Comparison of ENCODE assay signal across 19 cellular contexts in genomic region chr14:20487402-20487742, GRCh38. TPM values are rescaled to one million over a fixed set of nuclear protein-coding genes. Genes with fewer than 3 reads are reported as not detected.
DNase-seq lines count a peak whose midpoint lies in the region; ATAC-seq and TF ChIP-seq lines count a peak whose summit lies in the region.
"Had no signal": no experiment of that assay in that cellular context is flagged by ENCODE, and none has a peak within 500 bp of the region (broad histone marks: within the 10 kb centered on the region; RNA-seq: fewer than 3 reads in every experiment).

No MANE protein-coding gene starts in this region.

- H3K27me3 Mint-ChIP-seq in activated naive CD8-positive, alpha-beta T cell treated with anti-CD3 and anti-CD28 coated beads, Interleukin-2, amount 10 ng/mL, durations not matched to agents 7 days and 5 days = no peaks in the 10 kb centered on the region
- H3K27me3 Mint-ChIP-seq in activated naive CD8-positive, alpha-beta T cell treated with anti-CD3 and anti-CD28 coated beads for 36 hours = no peaks in the 10 kb centered on the region
- H3K27me3 Mint-ChIP-seq in endodermal cell (ENCODE audit: insufficient read depth) = no peaks in the 10 kb centered on the region
- H3K27me3 Mint-ChIP-seq: activated B cell treated with CpG ODN at 0.5 μM for 24 hours had no signal

- no peak for DNase-seq in activated naive CD8-positive, alpha-beta T cell treated with anti-CD3 and anti-CD28 coated beads, Interleukin-2, amount 10 ng/mL, durations not matched to agents 7 days and 5 days
- DNase-seq in activated naive CD8-positive, alpha-beta T cell treated with anti-CD3 and anti-CD28 coated beads for 36 hours = no peak
- DNase-seq in endodermal cell = no peak
- no peak for DNase-seq in NCI-H128 (lab: John Stamatoyannopoulos, UW; ENCODE audit: unreplicated experiment)
- DNase-seq: activated B cell treated with CpG ODN at 0.5 μM for 24 hours; effector CD4-positive, alpha-beta T cell; left colon; NCI-H1694 treated with DMSO at 0.1 percent for 48 hours; NCI-H524; pancreas; upper lobe of left lung had no signal

- H3K9ac ChIP-seq in OCI-LY3 (ENCODE audit: low read length) (no peak overlapping the region), endodermal cell (ENCODE audit: extremely low read depth, low read length, poor library complexity, severe bottlenecking) (no peak overlapping the region)

- H3K27ac Mint-ChIP-seq in activated naive CD8-positive, alpha-beta T cell treated with anti-CD3 and anti-CD28 coated beads, Interleukin-2, amount 10 ng/mL, durations not matched to agents 7 days and 5 days = peak overlapping the region; percentile 5
- H3K27ac Mint-ChIP-seq in activated naive CD8-positive, alpha-beta T cell treated with anti-CD3 and anti-CD28 coated beads for 36 hours = no peak overlapping the region
- H3K27ac Mint-ChIP-seq in endodermal cell = no peak overlapping the region

- H4K20me1 ChIP-seq in OCI-LY3 (ENCODE audit: insufficient read depth, low read length) = no peaks in the 10 kb centered on the region

- H3K4me3 Mint-ChIP-seq in activated naive CD8-positive, alpha-beta T cell treated with anti-CD3 and anti-CD28 coated beads, Interleukin-2, amount 10 ng/mL, durations not matched to agents 7 days and 5 days = peak overlapping the region; percentile 34
- H3K4me3 Mint-ChIP-seq in activated naive CD8-positive, alpha-beta T cell treated with anti-CD3 and anti-CD28 coated beads for 36 hours = no peak overlapping the region
- H3K4me3 Mint-ChIP-seq in endodermal cell = no peak overlapping the region
- H3K4me3 Mint-ChIP-seq: activated B cell treated with CpG ODN at 0.5 μM for 24 hours had no signal

- H2AFZ ChIP-seq in OCI-LY3 (ENCODE audit: low read depth, low read length) = no peak overlapping the region

- H3K9me3 Mint-ChIP-seq in activated naive CD8-positive, alpha-beta T cell treated with anti-CD3 and anti-CD28 coated beads, Interleukin-2, amount 10 ng/mL, durations not matched to agents 7 days and 5 days = peaks cover 2% of the 10 kb centered on the region
- H3K9me3 Mint-ChIP-seq in activated naive CD8-positive, alpha-beta T cell treated with anti-CD3 and anti-CD28 coated beads for 36 hours = no peaks in the 10 kb centered on the region
- no peaks in the 10 kb centered on the region for H3K9me3 Mint-ChIP-seq in endodermal cell
- H3K9me3 Mint-ChIP-seq: activated B cell treated with CpG ODN at 0.5 μM for 24 hours had no signal

- TF ChIP-seq CTCF in OCI-LY3 (IDR thresholded peaks at IDR 0.05; ENCODE audit: low read depth, low read length) = peak; percentile 27; the same call in 1 of the 2 replicates
- peak; percentile 57 for TF ChIP-seq CTCF in endodermal cell (conservative IDR thresholded peaks at IDR 0.05)

- ATAC-seq in activated naive CD8-positive, alpha-beta T cell treated with anti-CD3 and anti-CD28 coated beads, Interleukin-2, amount 10 ng/mL, durations not matched to agents 7 days and 5 days (ENCODE audit: low read depth) = peak; percentile 42
- ATAC-seq in HG02884 (IDR thresholded peaks at IDR 0.05; ENCODE audit: unreplicated experiment) (no peak), HG02973 (IDR thresholded peaks at IDR 0.05; ENCODE audit: unreplicated experiment) (no peak), GM19397 (IDR thresholded peaks at IDR 0.05; ENCODE audit: unreplicated experiment) (no peak)
- ATAC-seq: left colon, pancreas had no signal

- H3K36me3 ChIP-seq in OCI-LY3 (replicated peaks; ENCODE audit: low read depth, low read length) (no peaks in the 10 kb centered on the region), endodermal cell (ENCODE audit: control insufficient read depth, insufficient read depth, low read length) (no peaks in the 10 kb centered on the region)
- H3K36me3 ChIP-seq: pancreas, upper lobe of left lung had no signal

- peaks cover 2% of the 10 kb centered on the region for H3K36me3 Mint-ChIP-seq in activated naive CD8-positive, alpha-beta T cell treated with anti-CD3 and anti-CD28 coated beads, Interleukin-2, amount 10 ng/mL, durations not matched to agents 7 days and 5 days
- H3K36me3 Mint-ChIP-seq in activated naive CD8-positive, alpha-beta T cell treated with anti-CD3 and anti-CD28 coated beads for 36 hours = no peaks in the 10 kb centered on the region
- no peaks in the 10 kb centered on the region for H3K36me3 Mint-ChIP-seq in endodermal cell (ENCODE audit: low read depth)

- no peak overlapping the region for H3K27ac ChIP-seq in OCI-LY3 (ENCODE audit: low read length)
- H3K27ac ChIP-seq in endodermal cell (ENCODE audit: low read depth, low read length) = no peak overlapping the region
- H3K27ac ChIP-seq: pancreas, skin epidermis, upper lobe of left lung had no signal

- no peaks in the 10 kb centered on the region for H3K79me2 ChIP-seq in OCI-LY3 (ENCODE audit: low read length)

- POLR2A ChIA-PET in activated naive CD8-positive, alpha-beta T cell treated with anti-CD3 and anti-CD28 coated beads, Interleukin-2, amount 10 ng/mL, durations not matched to agents 7 days and 5 days (lab: Charles Lee) = interaction anchor here (0.8 to 2.1 kb wide), 4 partner anchors 9 to 145 kb away, joined by 4 to 10 read pairs (median 4); partner anchors contain the start of gene PARP2

- H3K9me3 ChIP-seq in OCI-LY3 (ENCODE audit: insufficient read depth, low read length) = no peaks in the 10 kb centered on the region
- no peaks in the 10 kb centered on the region for H3K9me3 ChIP-seq in endodermal cell (ENCODE audit: control insufficient read depth, low read length)
- H3K9me3 ChIP-seq: pancreas, upper lobe of left lung had no signal

- H3K4me2 ChIP-seq in OCI-LY3 (ENCODE audit: low read length) = no peak overlapping the region

- peaks cover 51% of the 10 kb centered on the region for H3K4me1 Mint-ChIP-seq in activated naive CD8-positive, alpha-beta T cell treated with anti-CD3 and anti-CD28 coated beads, Interleukin-2, amount 10 ng/mL, durations not matched to agents 7 days and 5 days
- peaks cover 51% of the 10 kb centered on the region for H3K4me1 Mint-ChIP-seq in activated naive CD8-positive, alpha-beta T cell treated with anti-CD3 and anti-CD28 coated beads for 36 hours
- peaks cover 18% of the 10 kb centered on the region for H3K4me1 Mint-ChIP-seq in endodermal cell

- H3K4me1 ChIP-seq in OCI-LY3 (ENCODE audit: low read length) = peaks cover 27% of the 10 kb centered on the region
- H3K4me1 ChIP-seq in endodermal cell (ENCODE audit: control insufficient read depth, insufficient read depth, low read length) = no peaks in the 10 kb centered on the region
- H3K4me1 ChIP-seq: pancreas had no signal

- H3K4me3 ChIP-seq in OCI-LY3 (ENCODE audit: low read length) = no peak overlapping the region
- no peak overlapping the region for H3K4me3 ChIP-seq in endodermal cell (ENCODE audit: low read length)
- H3K4me3 ChIP-seq: pancreas, skin epidermis, upper lobe of left lung had no signal

- 0 out of 2 replicates have a peak, but pooled peaks cover 5% of the 10 kb centered on the region for H3K27me3 ChIP-seq in OCI-LY3 (ENCODE audit: low read depth, low read length)
- no peaks in the 10 kb centered on the region for H3K27me3 ChIP-seq in endodermal cell (ENCODE audit: control insufficient read depth, insufficient read depth, low read length, poor library complexity, severe bottlenecking)
- H3K27me3 ChIP-seq: pancreas, upper lobe of left lung had no signal

RNA-seq across cellular contexts. Expression of gene RNASE10, which starts 18.0 kb away (rescaled TPM):
- 1 to 10 TPM in 1 of 2 experiments, under 1 TPM in 1; 0.44 to 1.2 TPM for total RNA-seq in activated naive CD8-positive, alpha-beta T cell treated with anti-CD3 and anti-CD28 coated beads, Interleukin-2, amount 10 ng/mL, durations not matched to agents 7 days and 5 days
- total RNA-seq in activated naive CD8-positive, alpha-beta T cell treated with anti-CD3 and anti-CD28 coated beads for 36 hours = under 1 TPM; 0.24 to 0.25 TPM
- total RNA-seq in endodermal cell = 1 to 10 TPM in 1 of 2 donors, under 1 TPM in 1; 0.60 to 1.1 TPM
- 0.39 TPM for polyA plus RNA-seq in endodermal cell (2013, experiment 1 of 2)
- polyA plus RNA-seq in endodermal cell (2013, experiment 2 of 2) = 0.33 TPM
- total RNA-seq: mononuclear cell, RPMI7951 had no signal
- polyA plus RNA-seq: AG04450 had no signal

RNA-seq across cellular contexts. Expression of gene PNP, which starts 18.2 kb away (rescaled TPM):
- 100 to 1,000 TPM; 135 to 141 TPM for total RNA-seq in activated naive CD8-positive, alpha-beta T cell treated with anti-CD3 and anti-CD28 coated beads, Interleukin-2, amount 10 ng/mL, durations not matched to agents 7 days and 5 days
- total RNA-seq in activated naive CD8-positive, alpha-beta T cell treated with anti-CD3 and anti-CD28 coated beads for 36 hours = 100 to 1,000 TPM; 227 to 230 TPM
- total RNA-seq in endodermal cell = 10 to 100 TPM; 52.8 to 59.8 TPM
- 38.6 TPM for polyA plus RNA-seq in endodermal cell (2013, experiment 1 of 2)
- polyA plus RNA-seq in endodermal cell (2013, experiment 2 of 2) = 38.3 TPM

RNA-seq across cellular contexts. Expression of gene PIP4P1, which starts 26.1 kb away (rescaled TPM):
- 10 to 100 TPM; 42.4 to 45.8 TPM for total RNA-seq in activated naive CD8-positive, alpha-beta T cell treated with anti-CD3 and anti-CD28 coated beads, Interleukin-2, amount 10 ng/mL, durations not matched to agents 7 days and 5 days
- 10 to 100 TPM; 27.6 to 28.7 TPM for total RNA-seq in activated naive CD8-positive, alpha-beta T cell treated with anti-CD3 and anti-CD28 coated beads for 36 hours
- total RNA-seq in endodermal cell = 10 to 100 TPM; 32.1 to 38.1 TPM
- 39.0 TPM for polyA plus RNA-seq in endodermal cell (2013, experiment 1 of 2)
- 45.4 TPM for polyA plus RNA-seq in endodermal cell (2013, experiment 2 of 2)

RNA-seq across cellular contexts. Expression of gene APEX1, which starts 32.3 kb away (rescaled TPM):
- total RNA-seq in activated naive CD8-positive, alpha-beta T cell treated with anti-CD3 and anti-CD28 coated beads, Interleukin-2, amount 10 ng/mL, durations not matched to agents 7 days and 5 days = 100 to 1,000 TPM; 118 to 123 TPM
- 100 to 1,000 TPM; 253 to 277 TPM for total RNA-seq in activated naive CD8-positive, alpha-beta T cell treated with anti-CD3 and anti-CD28 coated beads for 36 hours
- total RNA-seq in endodermal cell = 100 to 1,000 TPM; 228 to 249 TPM
- 308 TPM for polyA plus RNA-seq in endodermal cell (2013, experiment 1 of 2)
- 267 TPM for polyA plus RNA-seq in endodermal cell (2013, experiment 2 of 2)

RNA-seq across cellular contexts. Expression of gene OSGEP, which starts 32.8 kb away (rescaled TPM):
- total RNA-seq in activated naive CD8-positive, alpha-beta T cell treated with anti-CD3 and anti-CD28 coated beads, Interleukin-2, amount 10 ng/mL, durations not matched to agents 7 days and 5 days = 10 to 100 TPM; 63.5 to 65.3 TPM
- total RNA-seq in activated naive CD8-positive, alpha-beta T cell treated with anti-CD3 and anti-CD28 coated beads for 36 hours = 10 to 100 TPM; 59.0 to 59.2 TPM
- 10 to 100 TPM; 44.3 to 50.7 TPM for total RNA-seq in endodermal cell
- polyA plus RNA-seq in endodermal cell (2013, experiment 1 of 2) = 36.2 TPM
- polyA plus RNA-seq in endodermal cell (2013, experiment 2 of 2) = 33.5 TPM
